15 cellular contexts compared by ENCODE assay signal in the genomic region with DNA sequence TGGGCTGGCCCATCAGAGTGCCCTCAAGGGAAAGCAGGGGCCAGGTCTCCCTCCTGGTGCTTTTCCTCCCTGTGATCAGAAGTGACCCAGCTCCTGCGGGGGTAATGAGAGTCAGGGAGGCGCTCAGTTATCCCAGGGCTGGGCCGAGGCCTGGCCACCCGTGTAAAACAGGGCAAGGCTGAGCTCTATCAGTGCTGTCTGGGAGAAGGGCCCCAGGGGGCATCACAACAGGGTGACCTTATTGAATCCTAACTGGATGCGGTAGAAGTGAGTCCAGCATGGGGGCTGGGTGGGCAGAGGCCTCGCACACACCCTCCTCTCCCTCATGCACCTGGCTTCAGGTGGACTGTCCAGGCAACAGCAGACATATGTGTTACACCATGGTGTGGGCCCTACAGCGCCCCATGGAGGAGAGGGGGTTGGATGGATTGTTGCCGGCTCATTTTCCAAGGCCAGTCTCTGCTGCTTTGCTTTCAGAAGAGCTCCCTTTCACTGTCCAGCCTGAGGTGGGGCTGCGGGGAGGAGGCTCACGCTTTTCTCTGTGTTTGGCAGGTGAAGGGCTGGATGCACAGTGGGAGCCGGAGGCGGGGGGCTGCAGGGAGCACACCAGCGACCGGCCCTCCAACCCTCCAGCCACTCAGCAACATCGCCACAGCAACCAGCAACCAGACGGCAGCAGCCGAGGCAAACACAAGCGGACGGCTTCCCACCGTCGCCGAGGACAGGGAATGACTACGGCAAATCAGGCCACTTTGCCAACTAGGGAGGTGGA. TPM values are rescaled to one million over a fixed set of nuclear protein-coding genes. Genes with fewer than 3 reads are reported as not detected.
"Had no signal": no experiment of that assay in that cellular context is flagged by ENCODE, and none has a peak within 500 bp of the region (broad histone marks: within the 10 kb centered on the region; RNA-seq: fewer than 3 reads in every experiment).

No MANE protein-coding gene starts in this region.

- H3K4me3 Mint-ChIP-seq: activated CD4-positive, alpha-beta memory T cell treated with anti-CD3 and anti-CD28 coated beads, Interleukin-2, amount 10 ng/mL, durations not matched to agents 7 days and 5 days; activated naive CD8-positive, alpha-beta T cell treated with anti-CD3 and anti-CD28 coated beads, Interleukin-2, amount 10 ng/mL, durations not matched to agents 7 days and 5 days; nephron had no signal

- H3K4me1 Mint-ChIP-seq: activated CD4-positive, alpha-beta memory T cell treated with anti-CD3 and anti-CD28 coated beads, Interleukin-2, amount 10 ng/mL, durations not matched to agents 7 days and 5 days; activated naive CD8-positive, alpha-beta T cell treated with anti-CD3 and anti-CD28 coated beads, Interleukin-2, amount 10 ng/mL, durations not matched to agents 7 days and 5 days had no signal

- H3K9me3 Mint-ChIP-seq: activated CD4-positive, alpha-beta memory T cell treated with anti-CD3 and anti-CD28 coated beads, Interleukin-2, amount 10 ng/mL, durations not matched to agents 7 days and 5 days; activated naive CD8-positive, alpha-beta T cell treated with anti-CD3 and anti-CD28 coated beads, Interleukin-2, amount 10 ng/mL, durations not matched to agents 7 days and 5 days; nephron had no signal

- H3K27me3 ChIP-seq: pancreas, thyroid gland had no signal

- H3K4me3 ChIP-seq: pancreas, thyroid gland had no signal

- H3K27ac ChIP-seq: pancreas, thyroid gland had no signal

- H3K36me3 Mint-ChIP-seq: activated naive CD8-positive, alpha-beta T cell treated with anti-CD3 and anti-CD28 coated beads, Interleukin-2, amount 10 ng/mL, durations not matched to agents 7 days and 5 days had no signal

- H3K9me3 ChIP-seq: pancreas, thyroid gland had no signal

- H3K27ac Mint-ChIP-seq: activated CD4-positive, alpha-beta memory T cell treated with anti-CD3 and anti-CD28 coated beads, Interleukin-2, amount 10 ng/mL, durations not matched to agents 7 days and 5 days; activated naive CD8-positive, alpha-beta T cell treated with anti-CD3 and anti-CD28 coated beads, Interleukin-2, amount 10 ng/mL, durations not matched to agents 7 days and 5 days; nephron had no signal

- H3K36me3 ChIP-seq: pancreas, thyroid gland had no signal

- DNase-seq: activated CD4-positive, alpha-beta memory T cell treated with anti-CD3 and anti-CD28 coated beads, Interleukin-2, amount 10 ng/mL, durations not matched to agents 7 days and 5 days; activated gamma-delta T cell treated with Interleukin-2 at 50 U/mL for 16 hours; activated naive CD8-positive, alpha-beta T cell treated with anti-CD3 and anti-CD28 coated beads, Interleukin-2, amount 10 ng/mL, durations not matched to agents 7 days and 5 days; activated T-cell treated with anti-CD3 and anti-CD28 coated beads, Interleukin-2, amount 50 U/mL, for 48 hours; aorta; mesendoderm; pancreas; stimulated activated CD4-positive, alpha-beta T cell treated with anti-CD3 and anti-CD28 coated beads, Interleukin-15, amount 100 ng/mL, for 24 hours; stimulated activated CD4-positive, alpha-beta T cell treated with anti-CD3 and anti-CD28 coated beads, Interleukin-4, amount 100 ng/mL, for 4 hours; T-helper 9 cell; thyroid gland had no signal

- H3K4me1 ChIP-seq: pancreas had no signal

- H3K27me3 Mint-ChIP-seq: activated CD4-positive, alpha-beta memory T cell treated with anti-CD3 and anti-CD28 coated beads, Interleukin-2, amount 10 ng/mL, durations not matched to agents 7 days and 5 days; activated naive CD8-positive, alpha-beta T cell treated with anti-CD3 and anti-CD28 coated beads, Interleukin-2, amount 10 ng/mL, durations not matched to agents 7 days and 5 days had no signal

RNA-seq across cellular contexts. Expression of a gene that starts 46.9 kb away (rescaled TPM):
- total RNA-seq: activated CD4-positive, alpha-beta memory T cell treated with anti-CD3 and anti-CD28 coated beads, Interleukin-2, amount 10 ng/mL, durations not matched to agents 7 days and 5 days had no signal
- polyA plus RNA-seq: aorta, fibroblast of lung, keratinocyte, liver had no signal
